Comparison of ENCODE assay signal across 7 cellular contexts in genomic region chr6:18031189-18031588, GRCh38.
"Had no signal": no experiment of that assay in that cellular context is flagged by ENCODE, and none has a peak within 500 bp of the region (broad histone marks: within the 10 kb centered on the region; RNA-seq: fewer than 3 reads in every experiment).

No MANE protein-coding gene starts in this region.

- ATAC-seq: GM12878 had no signal

- DNase-seq: GDM1, GF-D8 had no signal

- FAIRE-seq: G401.6, GM12878, GM12892, GM18507, GM19239 had no signal

- H3K4me3 ChIP-seq: GM12878 had no signal
